ENCODE assay signal across 8 cellular contexts in genomic region chr2:167572895-167573294, GRCh38.
"Had no signal": no experiment of that assay in that cellular context is flagged by ENCODE, and none has a peak within 500 bp of the region (broad histone marks: within the 10 kb centered on the region; RNA-seq: fewer than 3 reads in every experiment).

No MANE protein-coding gene starts in this region.

- FAIRE-seq: H54, HTR-8/SVneo, K562 had no signal

- DNase-seq: GM23248, GOT3, H9, HCEC 1CT, IMR-90 had no signal

- H3K4me3 ChIP-seq: GM23248, K562 had no signal

- H3K27ac ChIP-seq: GM23248 had no signal

- ATAC-seq: K562 had no signal
